Comparison of ENCODE assay signal across 1 cellular context in the genomic region with DNA sequence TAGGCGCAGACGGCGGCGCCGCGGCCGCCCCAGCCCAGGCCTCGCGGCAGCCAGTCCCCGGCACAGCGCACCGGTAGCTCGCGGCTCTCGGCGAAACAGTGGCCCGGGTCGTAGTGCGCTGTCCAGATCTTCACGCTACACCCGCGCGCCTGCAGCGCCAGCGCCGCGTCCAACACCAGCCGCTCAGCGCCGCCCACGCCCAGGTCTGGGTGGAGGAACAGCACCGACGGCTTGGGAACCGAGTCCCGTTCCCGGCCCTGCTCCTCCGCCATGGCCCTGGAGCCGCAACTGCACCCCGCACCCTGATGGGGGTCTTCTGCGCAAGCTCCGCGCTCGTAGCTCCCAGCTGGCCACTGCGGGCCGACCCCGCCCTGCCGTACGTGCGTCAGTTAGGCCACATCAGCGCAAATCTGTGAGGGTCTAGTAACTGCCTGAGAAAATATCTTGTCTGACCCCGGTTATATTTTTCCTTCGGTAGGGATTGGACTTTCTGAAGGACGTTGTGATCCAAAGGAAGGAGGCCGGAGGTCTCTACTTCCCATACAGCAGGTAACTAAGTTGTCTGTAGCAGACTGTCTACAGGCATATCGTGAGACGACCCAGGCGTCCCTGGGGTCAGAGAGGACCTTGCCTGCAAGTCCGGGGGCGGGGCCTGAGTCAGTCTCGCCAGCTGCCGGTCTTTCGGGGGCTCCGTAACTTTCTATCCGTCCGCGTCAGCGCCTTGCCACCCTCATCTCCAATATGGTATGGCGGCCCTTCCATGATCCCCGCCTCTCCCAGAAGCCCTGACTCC.
A peak's percentile ranks its signal among the peaks of the same experiment; 100 is the strongest.
TF ChIP-seq lines count a peak whose summit lies in the region.

A gene with protein sequence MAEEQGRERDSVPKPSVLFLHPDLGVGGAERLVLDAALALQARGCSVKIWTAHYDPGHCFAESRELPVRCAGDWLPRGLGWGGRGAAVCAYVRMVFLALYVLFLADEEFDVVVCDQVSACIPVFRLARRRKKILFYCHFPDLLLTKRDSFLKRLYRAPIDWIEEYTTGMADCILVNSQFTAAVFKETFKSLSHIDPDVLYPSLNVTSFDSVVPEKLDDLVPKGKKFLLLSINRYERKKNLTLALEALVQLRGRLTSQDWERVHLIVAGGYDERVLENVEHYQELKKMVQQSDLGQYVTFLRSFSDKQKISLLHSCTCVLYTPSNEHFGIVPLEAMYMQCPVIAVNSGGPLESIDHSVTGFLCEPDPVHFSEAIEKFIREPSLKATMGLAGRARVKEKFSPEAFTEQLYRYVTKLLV (minus strand): TSS at position 320 of the 793 bp plus-strand sequence. CDS start 48 bp downstream, at position 272.
A gene (plus strand): TSS at position 660 of the 793 bp plus-strand sequence. CDS start 82 bp downstream, at position 742.

TF ChIP-seq in HepG2, 621 proteins besides CTCF, POLR2A, EP300 and RAD21 (continued from another document and continues in another):
- TF ChIP-seq, protein P1, sequence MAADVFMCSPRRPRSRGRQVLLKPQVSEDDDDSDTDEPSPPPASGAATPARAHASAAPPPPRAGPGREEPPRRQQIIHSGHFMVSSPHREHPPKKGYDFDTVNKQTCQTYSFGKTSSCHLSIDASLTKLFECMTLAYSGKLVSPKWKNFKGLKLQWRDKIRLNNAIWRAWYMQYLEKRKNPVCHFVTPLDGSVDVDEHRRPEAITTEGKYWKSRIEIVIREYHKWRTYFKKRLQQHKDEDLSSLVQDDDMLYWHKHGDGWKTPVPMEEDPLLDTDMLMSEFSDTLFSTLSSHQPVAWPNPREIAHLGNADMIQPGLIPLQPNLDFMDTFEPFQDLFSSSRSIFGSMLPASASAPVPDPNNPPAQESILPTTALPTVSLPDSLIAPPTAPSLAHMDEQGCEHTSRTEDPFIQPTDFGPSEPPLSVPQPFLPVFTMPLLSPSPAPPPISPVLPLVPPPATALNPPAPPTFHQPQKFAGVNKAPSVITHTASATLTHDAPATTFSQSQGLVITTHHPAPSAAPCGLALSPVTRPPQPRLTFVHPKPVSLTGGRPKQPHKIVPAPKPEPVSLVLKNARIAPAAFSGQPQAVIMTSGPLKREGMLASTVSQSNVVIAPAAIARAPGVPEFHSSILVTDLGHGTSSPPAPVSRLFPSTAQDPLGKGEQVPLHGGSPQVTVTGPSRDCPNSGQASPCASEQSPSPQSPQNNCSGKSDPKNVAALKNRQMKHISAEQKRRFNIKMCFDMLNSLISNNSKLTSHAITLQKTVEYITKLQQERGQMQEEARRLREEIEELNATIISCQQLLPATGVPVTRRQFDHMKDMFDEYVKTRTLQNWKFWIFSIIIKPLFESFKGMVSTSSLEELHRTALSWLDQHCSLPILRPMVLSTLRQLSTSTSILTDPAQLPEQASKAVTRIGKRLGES (CRISPR knock-in tag; IDR thresholded peaks at IDR 0.05; ENCODE audit: borderline replicate concordance), result no peak
- TF ChIP-seq, protein P2, sequence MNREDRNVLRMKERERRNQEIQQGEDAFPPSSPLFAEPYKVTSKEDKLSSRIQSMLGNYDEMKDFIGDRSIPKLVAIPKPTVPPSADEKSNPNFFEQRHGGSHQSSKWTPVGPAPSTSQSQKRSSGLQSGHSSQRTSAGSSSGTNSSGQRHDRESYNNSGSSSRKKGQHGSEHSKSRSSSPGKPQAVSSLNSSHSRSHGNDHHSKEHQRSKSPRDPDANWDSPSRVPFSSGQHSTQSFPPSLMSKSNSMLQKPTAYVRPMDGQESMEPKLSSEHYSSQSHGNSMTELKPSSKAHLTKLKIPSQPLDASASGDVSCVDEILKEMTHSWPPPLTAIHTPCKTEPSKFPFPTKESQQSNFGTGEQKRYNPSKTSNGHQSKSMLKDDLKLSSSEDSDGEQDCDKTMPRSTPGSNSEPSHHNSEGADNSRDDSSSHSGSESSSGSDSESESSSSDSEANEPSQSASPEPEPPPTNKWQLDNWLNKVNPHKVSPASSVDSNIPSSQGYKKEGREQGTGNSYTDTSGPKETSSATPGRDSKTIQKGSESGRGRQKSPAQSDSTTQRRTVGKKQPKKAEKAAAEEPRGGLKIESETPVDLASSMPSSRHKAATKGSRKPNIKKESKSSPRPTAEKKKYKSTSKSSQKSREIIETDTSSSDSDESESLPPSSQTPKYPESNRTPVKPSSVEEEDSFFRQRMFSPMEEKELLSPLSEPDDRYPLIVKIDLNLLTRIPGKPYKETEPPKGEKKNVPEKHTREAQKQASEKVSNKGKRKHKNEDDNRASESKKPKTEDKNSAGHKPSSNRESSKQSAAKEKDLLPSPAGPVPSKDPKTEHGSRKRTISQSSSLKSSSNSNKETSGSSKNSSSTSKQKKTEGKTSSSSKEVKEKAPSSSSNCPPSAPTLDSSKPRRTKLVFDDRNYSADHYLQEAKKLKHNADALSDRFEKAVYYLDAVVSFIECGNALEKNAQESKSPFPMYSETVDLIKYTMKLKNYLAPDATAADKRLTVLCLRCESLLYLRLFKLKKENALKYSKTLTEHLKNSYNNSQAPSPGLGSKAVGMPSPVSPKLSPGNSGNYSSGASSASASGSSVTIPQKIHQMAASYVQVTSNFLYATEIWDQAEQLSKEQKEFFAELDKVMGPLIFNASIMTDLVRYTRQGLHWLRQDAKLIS (CRISPR knock-in tag; IDR thresholded peaks at IDR 0.05), result no peak
- TF ChIP-seq SOX6 (IDR thresholded peaks at IDR 0.05), result no peak
- peak; percentile 54; the same call in 1 of the 2 replicates for TF ChIP-seq SOX6 (CRISPR knock-in tag; IDR thresholded peaks at IDR 0.05)
- peak; percentile 66; the same call in 1 of the 2 replicates for TF ChIP-seq RNF2 (conservative IDR thresholded peaks at IDR 0.05; ENCODE audit: low read depth)
- no peak for TF ChIP-seq ZNF234 (CRISPR knock-in tag; conservative IDR thresholded peaks at IDR 0.05)
- no peak for TF ChIP-seq ZC3H13 (CRISPR knock-in tag; IDR thresholded peaks at IDR 0.05)
- TF ChIP-seq NR2F6 (IDR thresholded peaks at IDR 0.05), result peak; percentile 83
- TF ChIP-seq NR2F6 (CRISPR knock-in tag; IDR thresholded peaks at IDR 0.05), result peak; percentile 26; the same call in 1 of the 2 replicates
- TF ChIP-seq KLF11 (CRISPR knock-in tag; IDR thresholded peaks at IDR 0.05), result 0 out of 2 replicates have a peak, but pooled peaks have one; percentile 19
- TF ChIP-seq ZSCAN21 (CRISPR knock-in tag; IDR thresholded peaks at IDR 0.05; ENCODE audit: borderline replicate concordance), result peak; percentile 58; the same call in 1 of the 2 replicates
- peak; percentile 43; the same call in 1 of the 2 replicates for TF ChIP-seq KDM4B (CRISPR knock-in tag; IDR thresholded peaks at IDR 0.05)
- TF ChIP-seq, protein P3, sequence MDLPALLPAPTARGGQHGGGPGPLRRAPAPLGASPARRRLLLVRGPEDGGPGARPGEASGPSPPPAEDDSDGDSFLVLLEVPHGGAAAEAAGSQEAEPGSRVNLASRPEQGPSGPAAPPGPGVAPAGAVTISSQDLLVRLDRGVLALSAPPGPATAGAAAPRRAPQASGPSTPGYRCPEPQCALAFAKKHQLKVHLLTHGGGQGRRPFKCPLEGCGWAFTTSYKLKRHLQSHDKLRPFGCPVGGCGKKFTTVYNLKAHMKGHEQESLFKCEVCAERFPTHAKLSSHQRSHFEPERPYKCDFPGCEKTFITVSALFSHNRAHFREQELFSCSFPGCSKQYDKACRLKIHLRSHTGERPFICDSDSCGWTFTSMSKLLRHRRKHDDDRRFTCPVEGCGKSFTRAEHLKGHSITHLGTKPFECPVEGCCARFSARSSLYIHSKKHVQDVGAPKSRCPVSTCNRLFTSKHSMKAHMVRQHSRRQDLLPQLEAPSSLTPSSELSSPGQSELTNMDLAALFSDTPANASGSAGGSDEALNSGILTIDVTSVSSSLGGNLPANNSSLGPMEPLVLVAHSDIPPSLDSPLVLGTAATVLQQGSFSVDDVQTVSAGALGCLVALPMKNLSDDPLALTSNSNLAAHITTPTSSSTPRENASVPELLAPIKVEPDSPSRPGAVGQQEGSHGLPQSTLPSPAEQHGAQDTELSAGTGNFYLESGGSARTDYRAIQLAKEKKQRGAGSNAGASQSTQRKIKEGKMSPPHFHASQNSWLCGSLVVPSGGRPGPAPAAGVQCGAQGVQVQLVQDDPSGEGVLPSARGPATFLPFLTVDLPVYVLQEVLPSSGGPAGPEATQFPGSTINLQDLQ (CRISPR knock-in tag; IDR thresholded peaks at IDR 0.05), result no peak
- no peak for TF ChIP-seq PAWR (CRISPR knock-in tag; IDR thresholded peaks at IDR 0.05; ENCODE audit: borderline replicate concordance)
- no peak for TF ChIP-seq ZSCAN29 (CRISPR knock-in tag; conservative IDR thresholded peaks at IDR 0.05)
- TF ChIP-seq TBX3 (IDR thresholded peaks at IDR 0.05; ENCODE audit: borderline replicate concordance), result no peak
- TF ChIP-seq ZNF430 (CRISPR knock-in tag; IDR thresholded peaks at IDR 0.05), result peak; percentile 69; the same call in 1 of the 2 replicates
- TF ChIP-seq, protein P4, sequence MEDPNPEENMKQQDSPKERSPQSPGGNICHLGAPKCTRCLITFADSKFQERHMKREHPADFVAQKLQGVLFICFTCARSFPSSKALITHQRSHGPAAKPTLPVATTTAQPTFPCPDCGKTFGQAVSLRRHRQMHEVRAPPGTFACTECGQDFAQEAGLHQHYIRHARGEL (CRISPR knock-in tag; IDR thresholded peaks at IDR 0.05), result 0 out of 2 replicates have a peak, but pooled peaks have one; percentile 80
- TF ChIP-seq, protein P5, sequence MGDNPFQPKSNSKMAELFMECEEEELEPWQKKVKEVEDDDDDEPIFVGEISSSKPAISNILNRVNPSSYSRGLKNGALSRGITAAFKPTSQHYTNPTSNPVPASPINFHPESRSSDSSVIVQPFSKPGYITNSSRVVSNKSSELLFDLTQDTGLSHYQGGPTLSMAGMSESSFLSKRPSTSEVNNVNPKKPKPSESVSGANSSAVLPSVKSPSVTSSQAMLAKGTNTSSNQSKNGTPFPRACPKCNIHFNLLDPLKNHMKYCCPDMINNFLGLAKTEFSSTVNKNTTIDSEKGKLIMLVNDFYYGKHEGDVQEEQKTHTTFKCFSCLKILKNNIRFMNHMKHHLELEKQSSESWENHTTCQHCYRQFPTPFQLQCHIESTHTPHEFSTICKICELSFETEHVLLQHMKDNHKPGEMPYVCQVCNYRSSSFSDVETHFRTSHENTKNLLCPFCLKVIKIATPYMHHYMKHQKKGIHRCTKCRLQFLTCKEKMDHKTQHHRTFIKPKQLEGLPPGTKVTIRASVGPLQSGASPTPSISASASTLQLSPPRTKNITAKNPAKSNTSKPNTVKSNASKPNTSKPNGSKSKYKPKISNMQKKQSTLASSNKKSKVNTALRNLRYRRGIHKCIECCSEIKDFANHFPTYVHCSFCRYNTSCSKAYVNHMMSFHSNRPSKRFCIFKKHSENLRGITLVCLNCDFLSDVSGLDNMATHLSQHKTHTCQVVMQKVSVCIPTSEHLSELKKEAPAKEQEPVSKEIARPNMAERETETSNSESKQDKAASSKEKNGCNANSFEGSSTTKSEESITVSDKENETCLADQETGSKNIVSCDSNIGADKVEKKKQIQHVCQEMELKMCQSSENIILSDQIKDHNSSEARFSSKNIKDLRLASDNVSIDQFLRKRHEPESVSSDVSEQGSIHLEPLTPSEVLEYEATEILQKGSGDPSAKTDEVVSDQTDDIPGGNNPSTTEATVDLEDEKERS (CRISPR knock-in tag; IDR thresholded peaks at IDR 0.05), result peak; percentile 10
- TF ChIP-seq, protein P6, sequence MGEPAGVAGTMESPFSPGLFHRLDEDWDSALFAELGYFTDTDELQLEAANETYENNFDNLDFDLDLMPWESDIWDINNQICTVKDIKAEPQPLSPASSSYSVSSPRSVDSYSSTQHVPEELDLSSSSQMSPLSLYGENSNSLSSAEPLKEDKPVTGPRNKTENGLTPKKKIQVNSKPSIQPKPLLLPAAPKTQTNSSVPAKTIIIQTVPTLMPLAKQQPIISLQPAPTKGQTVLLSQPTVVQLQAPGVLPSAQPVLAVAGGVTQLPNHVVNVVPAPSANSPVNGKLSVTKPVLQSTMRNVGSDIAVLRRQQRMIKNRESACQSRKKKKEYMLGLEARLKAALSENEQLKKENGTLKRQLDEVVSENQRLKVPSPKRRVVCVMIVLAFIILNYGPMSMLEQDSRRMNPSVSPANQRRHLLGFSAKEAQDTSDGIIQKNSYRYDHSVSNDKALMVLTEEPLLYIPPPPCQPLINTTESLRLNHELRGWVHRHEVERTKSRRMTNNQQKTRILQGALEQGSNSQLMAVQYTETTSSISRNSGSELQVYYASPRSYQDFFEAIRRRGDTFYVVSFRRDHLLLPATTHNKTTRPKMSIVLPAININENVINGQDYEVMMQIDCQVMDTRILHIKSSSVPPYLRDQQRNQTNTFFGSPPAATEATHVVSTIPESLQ (CRISPR knock-in tag; conservative IDR thresholded peaks at IDR 0.05), result no peak
- TF ChIP-seq, protein P7, sequence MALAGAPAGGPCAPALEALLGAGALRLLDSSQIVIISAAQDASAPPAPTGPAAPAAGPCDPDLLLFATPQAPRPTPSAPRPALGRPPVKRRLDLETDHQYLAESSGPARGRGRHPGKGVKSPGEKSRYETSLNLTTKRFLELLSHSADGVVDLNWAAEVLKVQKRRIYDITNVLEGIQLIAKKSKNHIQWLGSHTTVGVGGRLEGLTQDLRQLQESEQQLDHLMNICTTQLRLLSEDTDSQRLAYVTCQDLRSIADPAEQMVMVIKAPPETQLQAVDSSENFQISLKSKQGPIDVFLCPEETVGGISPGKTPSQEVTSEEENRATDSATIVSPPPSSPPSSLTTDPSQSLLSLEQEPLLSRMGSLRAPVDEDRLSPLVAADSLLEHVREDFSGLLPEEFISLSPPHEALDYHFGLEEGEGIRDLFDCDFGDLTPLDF (CRISPR knock-in tag; IDR thresholded peaks at IDR 0.05), result no peak; the same call in 1 of the 2 replicates
- TF ChIP-seq, protein P8, sequence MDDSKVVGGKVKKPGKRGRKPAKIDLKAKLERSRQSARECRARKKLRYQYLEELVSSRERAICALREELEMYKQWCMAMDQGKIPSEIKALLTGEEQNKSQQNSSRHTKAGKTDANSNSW (CRISPR knock-in tag; IDR thresholded peaks at IDR 0.05; ENCODE audit: borderline replicate concordance), result no peak
- TF ChIP-seq JUND (CRISPR knock-in tag; IDR thresholded peaks at IDR 0.05), result no peak
- TF ChIP-seq, protein P9, sequence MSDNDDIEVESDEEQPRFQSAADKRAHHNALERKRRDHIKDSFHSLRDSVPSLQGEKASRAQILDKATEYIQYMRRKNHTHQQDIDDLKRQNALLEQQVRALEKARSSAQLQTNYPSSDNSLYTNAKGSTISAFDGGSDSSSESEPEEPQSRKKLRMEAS (IDR thresholded peaks at IDR 0.05), result peak; percentile 84
- 0 out of 2 replicates have a peak, but pooled peaks have one; percentile 29 for TF ChIP-seq CHD2 (IDR thresholded peaks at IDR 0.05; ENCODE audit: low read depth, low read length)
- no peak for TF ChIP-seq SP2 (CRISPR knock-in tag; IDR thresholded peaks at IDR 0.05)
- TF ChIP-seq RORA (CRISPR knock-in tag; IDR thresholded peaks at IDR 0.05), result no peak
- TF ChIP-seq ZNF841 (CRISPR knock-in tag; IDR thresholded peaks at IDR 0.05; ENCODE audit: borderline replicate concordance), result no peak
- peak; percentile 64; the same call in 1 of the 2 replicates for TF ChIP-seq SRY (CRISPR knock-in tag; IDR thresholded peaks at IDR 0.05)
- TF ChIP-seq, protein P10, sequence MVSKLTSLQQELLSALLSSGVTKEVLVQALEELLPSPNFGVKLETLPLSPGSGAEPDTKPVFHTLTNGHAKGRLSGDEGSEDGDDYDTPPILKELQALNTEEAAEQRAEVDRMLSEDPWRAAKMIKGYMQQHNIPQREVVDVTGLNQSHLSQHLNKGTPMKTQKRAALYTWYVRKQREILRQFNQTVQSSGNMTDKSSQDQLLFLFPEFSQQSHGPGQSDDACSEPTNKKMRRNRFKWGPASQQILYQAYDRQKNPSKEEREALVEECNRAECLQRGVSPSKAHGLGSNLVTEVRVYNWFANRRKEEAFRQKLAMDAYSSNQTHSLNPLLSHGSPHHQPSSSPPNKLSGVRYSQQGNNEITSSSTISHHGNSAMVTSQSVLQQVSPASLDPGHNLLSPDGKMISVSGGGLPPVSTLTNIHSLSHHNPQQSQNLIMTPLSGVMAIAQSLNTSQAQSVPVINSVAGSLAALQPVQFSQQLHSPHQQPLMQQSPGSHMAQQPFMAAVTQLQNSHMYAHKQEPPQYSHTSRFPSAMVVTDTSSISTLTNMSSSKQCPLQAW (CRISPR knock-in tag; IDR thresholded peaks at IDR 0.05), result peak; percentile 65; the same call in 1 of the 2 replicates
- TF ChIP-seq MAFG (CRISPR knock-in tag; IDR thresholded peaks at IDR 0.05), result no peak
- no peak for TF ChIP-seq EZH2 (conservative IDR thresholded peaks at IDR 0.05; ENCODE audit: low read depth, low read length)
- TF ChIP-seq ARHGAP35 (CRISPR knock-in tag; IDR thresholded peaks at IDR 0.05; ENCODE audit: borderline replicate concordance), result no peak
- TF ChIP-seq ZNF878 (CRISPR knock-in tag; IDR thresholded peaks at IDR 0.05), result no peak
